Comparison of ENCODE assay signal across 26 cellular contexts in genomic region chr3:122943828-122944190, GRCh38.
"Had no signal": no experiment of that assay in that cellular context is flagged by ENCODE, and none has a peak within 500 bp of the region (broad histone marks: within the 10 kb centered on the region; RNA-seq: fewer than 3 reads in every experiment).

No MANE protein-coding gene starts in this region.

- H3K36me3 ChIP-seq: ascending aorta, esophagus squamous epithelium, left lung, right lobe of liver, uterus, WERI-Rb-1 had no signal

- ATAC-seq: natural killer cell; stimulated activated naive CD8-positive, alpha-beta T cell treated with anti-CD3 and anti-CD28 coated beads, Interleukin-15, Interleukin-2, amounts not matched to agents 100 U/mL and 50 U/mL, for 24 hours had no signal

- H3K9me3 ChIP-seq: ascending aorta, esophagus squamous epithelium, left lung, right lobe of liver, testis, uterus had no signal

- H3K9me3 Mint-ChIP-seq: activated CD4-positive, alpha-beta memory T cell treated with anti-CD3 and anti-CD28 coated beads for 36 hours; activated CD4-positive, alpha-beta T cell treated with anti-CD3 and anti-CD28 coated beads, Interleukin-2, amount 10 ng/mL, durations not matched to agents 24 days and 14 days; activated naive CD4-positive, alpha-beta T cell treated with anti-CD3 and anti-CD28 coated beads, Interleukin-2, amount 10 ng/mL, durations not matched to agents 7 days and 5 days; activated naive CD8-positive, alpha-beta T cell treated with anti-CD3 and anti-CD28 coated beads, Interleukin-2, amount 10 ng/mL, durations not matched to agents 7 days and 5 days; activated T-cell treated with anti-CD3 and anti-CD28 coated beads, Interleukin-2, amount 50 U/mL, for 24 hours; dendritic cell treated with granulocyte-macrophage colony-stimulating factor and Interleukin-4, amounts not matched to agents 40 ng/mL and 50 ng/mL, for 4 days; natural killer cell; type B pancreatic cell had no signal

- H3K4me1 ChIP-seq: uterus had no signal

- H3K36me3 Mint-ChIP-seq: activated CD4-positive, alpha-beta memory T cell treated with anti-CD3 and anti-CD28 coated beads for 36 hours; activated naive CD4-positive, alpha-beta T cell treated with anti-CD3 and anti-CD28 coated beads, Interleukin-2, amount 10 ng/mL, durations not matched to agents 7 days and 5 days; activated naive CD8-positive, alpha-beta T cell treated with anti-CD3 and anti-CD28 coated beads, Interleukin-2, amount 10 ng/mL, durations not matched to agents 7 days and 5 days; natural killer cell; type B pancreatic cell had no signal

- H3K4me1 Mint-ChIP-seq: activated CD4-positive, alpha-beta T cell treated with anti-CD3 and anti-CD28 coated beads, Interleukin-2, amount 10 ng/mL, durations not matched to agents 24 days and 14 days had no signal

- H3K27ac Mint-ChIP-seq: activated CD4-positive, alpha-beta memory T cell treated with anti-CD3 and anti-CD28 coated beads for 36 hours; activated CD4-positive, alpha-beta T cell treated with anti-CD3 and anti-CD28 coated beads, Interleukin-2, amount 10 ng/mL, durations not matched to agents 24 days and 14 days; activated naive CD4-positive, alpha-beta T cell treated with anti-CD3 and anti-CD28 coated beads, Interleukin-2, amount 10 ng/mL, durations not matched to agents 7 days and 5 days; activated naive CD8-positive, alpha-beta T cell treated with anti-CD3 and anti-CD28 coated beads, Interleukin-2, amount 10 ng/mL, durations not matched to agents 7 days and 5 days; activated T-cell treated with anti-CD3 and anti-CD28 coated beads, Interleukin-2, amount 50 U/mL, for 24 hours; dendritic cell treated with granulocyte-macrophage colony-stimulating factor and Interleukin-4, amounts not matched to agents 40 ng/mL and 50 ng/mL, for 4 days; natural killer cell; type B pancreatic cell had no signal

- H3K4me3 ChIP-seq: ascending aorta, esophagus squamous epithelium, left lung, lung, right lobe of liver, testis, uterus had no signal

- H3K27ac ChIP-seq: ascending aorta, esophagus squamous epithelium, left lung, right lobe of liver, testis had no signal

- DNase-seq: activated CD4-positive, alpha-beta memory T cell treated with anti-CD3 and anti-CD28 coated beads for 36 hours; activated CD4-positive, alpha-beta T cell treated with anti-CD3 and anti-CD28 coated beads, Interleukin-2, amount 10 ng/mL, durations not matched to agents 24 days and 14 days; activated CD4-positive, CD25-positive, alpha-beta regulatory T cell treated with anti-CD3 and anti-CD28 coated beads, Interleukin-2, amount 50 U/mL, for 72 hours; activated CD8-positive, alpha-beta memory T cell treated with anti-CD3 and anti-CD28 coated beads, Interleukin-2, amount 50 U/mL, for 48 hours; activated gamma-delta T cell; activated naive CD4-positive, alpha-beta T cell treated with anti-CD3 and anti-CD28 coated beads, Interleukin-2, amount 10 ng/mL, durations not matched to agents 7 days and 5 days; activated naive CD8-positive, alpha-beta T cell treated with anti-CD3 and anti-CD28 coated beads, Interleukin-2, amount 10 ng/mL, durations not matched to agents 7 days and 5 days; activated T-cell treated with anti-CD3 and anti-CD28 coated beads, Interleukin-2, amount 50 U/mL, for 24 hours; central memory CD4-positive, alpha-beta T cell; esophagus squamous epithelium; foreskin melanocyte; kidney glomerular epithelial cell; left lung; mesendoderm; natural killer cell; right lobe of liver; stimulated activated CD4-positive, alpha-beta T cell treated with anti-CD3 and anti-CD28 coated beads, Interleukin-12 subunit alpha, Interleukin-12 subunit beta, amount 100 ng/mL, for 4 hours; stimulated activated CD4-positive, alpha-beta T cell treated with anti-CD3 and anti-CD28 coated beads, Interleukin-4, amount 100 ng/mL, for 1 hour; stimulated activated naive CD8-positive, alpha-beta T cell treated with anti-CD3 and anti-CD28 coated beads, Interleukin-15, Interleukin-2, amounts not matched to agents 100 U/mL and 50 U/mL, for 24 hours; testis; uterus; WERI-Rb-1 had no signal

- H3K27me3 ChIP-seq: ascending aorta, left lung, right lobe of liver, testis, uterus had no signal

- H3K4me3 Mint-ChIP-seq: activated CD4-positive, alpha-beta memory T cell treated with anti-CD3 and anti-CD28 coated beads for 36 hours; activated CD4-positive, alpha-beta T cell treated with anti-CD3 and anti-CD28 coated beads, Interleukin-2, amount 10 ng/mL, durations not matched to agents 24 days and 14 days; activated naive CD4-positive, alpha-beta T cell treated with anti-CD3 and anti-CD28 coated beads, Interleukin-2, amount 10 ng/mL, durations not matched to agents 7 days and 5 days; activated naive CD8-positive, alpha-beta T cell treated with anti-CD3 and anti-CD28 coated beads, Interleukin-2, amount 10 ng/mL, durations not matched to agents 7 days and 5 days; activated T-cell treated with anti-CD3 and anti-CD28 coated beads, Interleukin-2, amount 50 U/mL, for 24 hours; dendritic cell treated with granulocyte-macrophage colony-stimulating factor and Interleukin-4, amounts not matched to agents 40 ng/mL and 50 ng/mL, for 4 days; natural killer cell; type B pancreatic cell had no signal

- H3K27me3 Mint-ChIP-seq: activated CD4-positive, alpha-beta memory T cell treated with anti-CD3 and anti-CD28 coated beads for 36 hours had no signal
